ENCODE assay signal across 13 cellular contexts in genomic region chr20:60984666-60985065, GRCh38.
"Had no signal": no experiment of that assay in that cellular context is flagged by ENCODE, and none has a peak within 500 bp of the region (broad histone marks: within the 10 kb centered on the region; RNA-seq: fewer than 3 reads in every experiment).

No MANE protein-coding gene starts in this region.

- H3K9me3 ChIP-seq: pancreas had no signal

- H3K4me1 ChIP-seq: gastrocnemius medialis, neural progenitor cell, pancreas, upper lobe of left lung had no signal

- H3K4me3 ChIP-seq: coronary artery, gastrocnemius medialis, neural progenitor cell, pancreas, upper lobe of left lung had no signal

- H3K27me3 ChIP-seq: neural progenitor cell, pancreas, upper lobe of left lung had no signal

- H3K27ac ChIP-seq: coronary artery, gastrocnemius medialis, neural progenitor cell, pancreas, upper lobe of left lung had no signal

- H3K36me3 ChIP-seq: gastrocnemius medialis, neural progenitor cell, pancreas, upper lobe of left lung had no signal

- ATAC-seq: activated CD8-positive, alpha-beta memory T cell treated with anti-CD3 and anti-CD28 coated beads, Interleukin-2, amount 10 ng/mL, durations not matched to agents 7 days and 5 days; pancreas had no signal

- DNase-seq: activated CD4-positive, alpha-beta T cell treated with anti-CD3 and anti-CD28 coated beads, Interleukin-2, amount 50 U/mL, for 48 hours; activated CD4-positive, CD25-positive, alpha-beta regulatory T cell treated with anti-CD3 and anti-CD28 coated beads, Interleukin-2, amount 50 U/mL, for 72 hours; activated CD8-positive, alpha-beta memory T cell treated with anti-CD3 and anti-CD28 coated beads, Interleukin-2, amount 10 ng/mL, durations not matched to agents 7 days and 5 days; activated effector memory CD4-positive, alpha-beta T cell treated with Interleukin-2 at 50 U/mL for 16 hours; activated T-cell treated with anti-CD3 and anti-CD28 coated beads, Interleukin-2, amount 50 U/mL, for 24 hours; caudate nucleus; effector memory CD4-positive, alpha-beta T cell; gastrocnemius medialis; pancreas; stimulated activated CD4-positive, alpha-beta T cell treated with anti-CD3 and anti-CD28 coated beads, Interleukin-2, amount 100 ng/mL, for 48 hours; upper lobe of left lung had no signal
